ENCODE assay signal across 9 cellular contexts in genomic region chr19:47109177-47109540, GRCh38. TPM values are rescaled to one million over a fixed set of nuclear protein-coding genes. Genes with fewer than 3 reads are reported as not detected.
DNase-seq lines count a peak whose midpoint lies in the region; ATAC-seq and TF ChIP-seq lines count a peak whose summit lies in the region.
"Had no signal": no experiment of that assay in that cellular context is flagged by ENCODE, and none has a peak within 500 bp of the region (broad histone marks: within the 10 kb centered on the region; RNA-seq: fewer than 3 reads in every experiment).

No MANE protein-coding gene starts in this region.

- H3F3A ChIP-seq in PC-9 (ENCODE audit: insufficient read depth, low read depth): peaks cover 51% of the 10 kb centered on the region

- TF ChIP-seq CTCF in PC-9 (conservative IDR thresholded peaks at IDR 0.05): no peak
- no peak for TF ChIP-seq CTCF in epithelial cell of esophagus (IDR thresholded peaks at IDR 0.05; ENCODE audit: insufficient read depth, low read depth, low read length, missing control alignments)
- no peak for TF ChIP-seq CTCF in parathyroid adenoma (IDR thresholded peaks at IDR 0.05)

- peaks cover 78% of the 10 kb centered on the region for H3K79me2 ChIP-seq in PC-9 (ENCODE audit: low read depth)
- peaks cover 35% of the 10 kb centered on the region for H3K79me2 ChIP-seq in parathyroid adenoma

- no peaks in the 10 kb centered on the region for H3K9me2 ChIP-seq in PC-9 (ENCODE audit: insufficient read depth)

- H3K36me3 ChIP-seq in CD8-positive, alpha-beta memory T cell (ENCODE audit: insufficient read depth, low read length): peaks cover 8% of the 10 kb centered on the region
- peaks cover 21% of the 10 kb centered on the region for H3K36me3 ChIP-seq in PC-9 (ENCODE audit: low read depth)
- H3K36me3 ChIP-seq in parathyroid adenoma (ENCODE audit: control insufficient read depth, insufficient read depth, low read length): no peaks in the 10 kb centered on the region

- H3K4me3 ChIP-seq in CD8-positive, alpha-beta memory T cell (ENCODE audit: low read length): peak overlapping the region; percentile 96
- H3K4me3 ChIP-seq in PC-9: no peak overlapping the region
- peak overlapping the region; percentile 99 for H3K4me3 ChIP-seq in epithelial cell of esophagus (ENCODE audit: low read length)
- H3K4me3 ChIP-seq in parathyroid adenoma (ENCODE audit: low read depth, low read length): peak overlapping the region; percentile 99
- H3K4me3 ChIP-seq: testis had no signal

- peak overlapping the region; percentile 88 to 100 (median 94) for H3K27ac Mint-ChIP-seq in CD8-positive, alpha-beta memory T cell

- no peak overlapping the region for H3K9ac ChIP-seq in parathyroid adenoma

- no TSS peak for BruUV-seq in PC-9 (replicated peaks; lab: Mats Ljungman, UMichigan)

- H3K27me3 ChIP-seq in CD8-positive, alpha-beta memory T cell (ENCODE audit: insufficient read depth, low read length, poor library complexity, severe bottlenecking): no peaks in the 10 kb centered on the region
- H3K27me3 ChIP-seq in PC-9 (ENCODE audit: insufficient read depth, low read depth) (no peaks in the 10 kb centered on the region), parathyroid adenoma (ENCODE audit: control insufficient read depth, insufficient read depth, low read length) (no peaks in the 10 kb centered on the region)
- H3K27me3 ChIP-seq: testis had no signal

- no peak overlapping the region for H2AFZ ChIP-seq in PC-9
- H2AFZ ChIP-seq in parathyroid adenoma: no peak overlapping the region

- no peak for TF ChIP-seq POLR2A in GM18505 (IDR thresholded peaks at IDR 0.05; ENCODE audit: borderline replicate concordance, extremely low read depth, insufficient read depth, insufficient read length)

- H3K4me3 Mint-ChIP-seq in CD8-positive, alpha-beta memory T cell: peak overlapping the region; percentile 95 to 100 (median 97)

- H4K20me1 ChIP-seq in PC-9 (ENCODE audit: insufficient read depth): peaks cover 15% of the 10 kb centered on the region; the same call in 1 of the 2 replicates

- no peaks in the 10 kb centered on the region for H3K9me3 Mint-ChIP-seq in CD8-positive, alpha-beta memory T cell

- peaks cover 8 to 39% (median 10%) of the 10 kb centered on the region in 3 donors for H3K36me3 Mint-ChIP-seq in CD8-positive, alpha-beta memory T cell

- no peak for DNase-seq in CD8-positive, alpha-beta memory T cell
- no peak for DNase-seq in PC-9
- DNase-seq in epithelial cell of esophagus (ENCODE audit: low read depth): no peak
- DNase-seq in GM03348 (ENCODE audit: low spot score): no peak
- DNase-seq in activated CD8-positive, alpha-beta memory T cell treated with anti-CD3 and anti-CD28 coated beads, Interleukin-2, amount 50 U/mL, for 4 hours: no peak
- DNase-seq: testis had no signal

- POLR2A ChIA-PET in CD8-positive, alpha-beta memory T cell (lab: Charles Lee): no interaction called here
- POLR2A ChIA-PET in PC-9 (lab: Charles Lee; ENCODE audit: unreplicated experiment): no interaction called here

- intact Hi-C loops in PC-9 (cut with micrococcal nuclease; ENCODE audit: unreplicated experiment): no loop called here

- H3K27ac ChIP-seq in CD8-positive, alpha-beta memory T cell (ENCODE audit: low read depth, low read length): peak overlapping the region; percentile 99
- H3K27ac ChIP-seq in PC-9 (peak overlapping the region; percentile 62), parathyroid adenoma (peak overlapping the region; percentile 99)

- peak overlapping the region; percentile 86 for H3K4me2 ChIP-seq in PC-9
- H3K4me2 ChIP-seq in parathyroid adenoma (ENCODE audit: low read length): peak overlapping the region; percentile 23

- no peak for ATAC-seq in GM18505 (IDR thresholded peaks at IDR 0.05; ENCODE audit: unreplicated experiment)
- no peak for ATAC-seq in HG03280 (IDR thresholded peaks at IDR 0.05; ENCODE audit: unreplicated experiment)

- no peaks in the 10 kb centered on the region for H3K9me3 ChIP-seq in CD8-positive, alpha-beta memory T cell (ENCODE audit: low read length)
- H3K9me3 ChIP-seq in PC-9 (ENCODE audit: insufficient read depth, low read depth) (no peaks in the 10 kb centered on the region), parathyroid adenoma (ENCODE audit: control insufficient read depth, low read length) (no peaks in the 10 kb centered on the region)
- H3K9me3 ChIP-seq: testis had no signal

- peaks cover 58 to 73% (median 70%) of the 10 kb centered on the region in 3 donors for H3K4me1 Mint-ChIP-seq in CD8-positive, alpha-beta memory T cell

- no peaks in the 10 kb centered on the region for H3K27me3 Mint-ChIP-seq in CD8-positive, alpha-beta memory T cell

- CTCF ChIA-PET in CD8-positive, alpha-beta memory T cell (lab: Charles Lee): interaction anchor here (2.1 to 2.4 kb wide), 2 partner anchors 14 to 30 kb away, joined by 4 to 12 read pairs; no protein-coding TSS in a partner anchor
- CTCF ChIA-PET in PC-9 (lab: Charles Lee): no interaction called here

- peaks cover 54% of the 10 kb centered on the region for H3K4me1 ChIP-seq in CD8-positive, alpha-beta memory T cell (ENCODE audit: insufficient read depth, low read length)
- H3K4me1 ChIP-seq in PC-9 (replicated peaks; ENCODE audit: insufficient read depth): peaks cover 47% of the 10 kb centered on the region
- H3K4me1 ChIP-seq in parathyroid adenoma: peaks cover 45% of the 10 kb centered on the region

RNA-seq across cellular contexts. Expression of gene ZC3H4, which starts 4.4 kb away (rescaled TPM):
- 10 to 100 TPM; 90.3 to 99.6 TPM for total RNA-seq in CD8-positive, alpha-beta memory T cell
- 3.2 TPM for polyA plus RNA-seq in CD8-positive, alpha-beta memory T cell
- 41.6 and 51.9 TPM in 2 replicates for total RNA-seq in PC-9 (2021)

RNA-seq across cellular contexts. Expression of gene SAE1, which starts 21.5 kb away (rescaled TPM):
- total RNA-seq in CD8-positive, alpha-beta memory T cell: 100 to 1,000 TPM; 167 to 172 TPM
- polyA plus RNA-seq in CD8-positive, alpha-beta memory T cell: 107 TPM
- 133 and 148 TPM in 2 replicates for total RNA-seq in PC-9 (2021)
